2 cellular contexts compared by ENCODE assay signal in the genomic region with DNA sequence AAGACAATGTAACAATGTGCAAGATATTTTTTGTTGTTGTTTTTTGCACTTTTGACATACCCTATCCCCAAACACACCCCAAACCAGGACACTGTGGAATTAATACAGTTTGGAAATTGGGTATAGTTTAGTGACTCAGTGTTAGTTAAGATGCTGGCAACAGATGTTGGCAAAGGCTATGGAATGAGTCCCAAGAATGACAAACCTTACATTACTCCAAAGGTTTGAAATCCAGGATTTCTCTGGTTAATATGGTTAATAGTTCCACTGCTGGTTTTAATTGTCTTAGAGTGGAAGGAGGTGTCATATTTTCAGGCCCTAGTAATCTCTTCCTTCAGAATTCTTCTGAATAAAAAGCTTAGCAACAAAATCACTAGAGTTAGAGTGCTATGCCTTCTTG.
TF ChIP-seq lines count a peak whose summit lies in the region.

No MANE protein-coding gene starts in this region.

TF ChIP-seq in SK-N-SH, 30 proteins besides CTCF, POLR2A, EP300 and RAD21 (continued from another document):
- no peak for TF ChIP-seq PBX3 (IDR thresholded peaks at IDR 0.05)
- no peak for TF ChIP-seq EZH2phosphoT487 (IDR thresholded peaks at IDR 0.05; ENCODE audit: borderline replicate concordance, low read depth)
- TF ChIP-seq JUND (IDR thresholded peaks at IDR 0.05), result peak; percentile 41
- TF ChIP-seq FOXM1 (IDR thresholded peaks at IDR 0.05; ENCODE audit: low read depth), result no peak
- no peak for TF ChIP-seq GATA2 (CRISPR knock-in tag; IDR thresholded peaks at IDR 0.05)
- TF ChIP-seq, protein P1, sequence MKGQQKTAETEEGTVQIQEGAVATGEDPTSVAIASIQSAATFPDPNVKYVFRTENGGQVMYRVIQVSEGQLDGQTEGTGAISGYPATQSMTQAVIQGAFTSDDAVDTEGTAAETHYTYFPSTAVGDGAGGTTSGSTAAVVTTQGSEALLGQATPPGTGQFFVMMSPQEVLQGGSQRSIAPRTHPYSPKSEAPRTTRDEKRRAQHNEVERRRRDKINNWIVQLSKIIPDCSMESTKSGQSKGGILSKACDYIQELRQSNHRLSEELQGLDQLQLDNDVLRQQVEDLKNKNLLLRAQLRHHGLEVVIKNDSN (IDR thresholded peaks at IDR 0.05; ENCODE audit: borderline replicate concordance, low read depth), result no peak
- peak; percentile 74 for TF ChIP-seq TCF12 (IDR thresholded peaks at IDR 0.05)
- no peak for TF ChIP-seq RFX5 (IDR thresholded peaks at IDR 0.05; ENCODE audit: low read length)
- TF ChIP-seq NFIC (IDR thresholded peaks at IDR 0.05; ENCODE audit: borderline replicate concordance), result peak; percentile 76
- peak; percentile 52; the same call in 1 of the 2 replicates for TF ChIP-seq FOSL2 (IDR thresholded peaks at IDR 0.05; ENCODE audit: borderline replicate concordance, low read depth)
- TF ChIP-seq RCOR1 (IDR thresholded peaks at IDR 0.05; ENCODE audit: low read length), result no peak

TF ChIP-seq in SK-N-SH treated with all-trans-retinoic acid at 6 μM for 48 hours, 23 proteins besides CTCF, POLR2A, EP300 and RAD21 (continued from another document):
- TF ChIP-seq PATZ1 (CRISPR knock-in tag; IDR thresholded peaks at IDR 0.05; ENCODE audit: borderline replicate concordance) (no peak), ZNF70 (CRISPR knock-in tag; IDR thresholded peaks at IDR 0.05) (no peak), ZFP3 (CRISPR knock-in tag; IDR thresholded peaks at IDR 0.05) (no peak), CREB5 (CRISPR knock-in tag; IDR thresholded peaks at IDR 0.05; ENCODE audit: low read depth) (no peak), GLIS3 (CRISPR knock-in tag; IDR thresholded peaks at IDR 0.05) (no peak)
TF ChIP-seq in SK-N-SH treated with all-trans-retinoic acid at 6 μM for 48 hours: peak in this region for 0.
